28 cellular contexts compared by ENCODE assay signal in genomic region chr9:83554278-83554677, GRCh38. TPM values are rescaled to one million over a fixed set of nuclear protein-coding genes. Genes with fewer than 3 reads are reported as not detected.
DNase-seq lines count a peak whose midpoint lies in the region; ATAC-seq, FAIRE-seq and TF ChIP-seq lines count a peak whose summit lies in the region.
"Had no signal": no experiment of that assay in that cellular context is flagged by ENCODE, and none has a peak within 500 bp of the region (broad histone marks: within the 10 kb centered on the region; RNA-seq: fewer than 3 reads in every experiment).

No MANE protein-coding gene starts in this region.

- H3K4me1 ChIP-seq in heart right ventricle (no peaks in the 10 kb centered on the region), vagina (no peaks in the 10 kb centered on the region), kidney (ENCODE audit: control insufficient read depth in 1 of 2, insufficient read depth in 1 of 2, low read depth in 1 of 2, low read length in 2 of 2) (no peaks in the 10 kb centered on the region)
- H3K4me1 ChIP-seq: A549; BLaER1 treated with 17β-estradiol and CSF1 and Interleukin-3, amounts not matched to agents 10 nM and 100 nM; SJSA1 had no signal

- FAIRE-seq in H54 (lab: Jason Lieb, UNC) (no peak), kidney (lab: Jason Lieb, UNC) (no peak)
- FAIRE-seq: A549 had no signal

- TF ChIP-seq POLR2A in vagina (IDR thresholded peaks at IDR 0.05): no peak
- TF ChIP-seq POLR2A in H54 (IDR thresholded peaks at IDR 0.05; ENCODE audit: low read depth, low read length): no peak

- intact Hi-C loops in heart right ventricle (cut with DNase I): no loop called here
- intact Hi-C loops in posterior vena cava (cut with DNase I): no loop called here
- intact Hi-C loops in vagina (cut with DNase I): no loop called here
- intact Hi-C loops in kidney (cut with DNase I): no loop called here

- no peak overlapping the region for H3K9ac ChIP-seq in kidney (ENCODE audit: low read length in 2 of 2)
- H3K9ac ChIP-seq: BLaER1 treated with 17β-estradiol and CSF1 and Interleukin-3, amounts not matched to agents 10 nM and 100 nM had no signal

- no peaks in the 10 kb centered on the region for H3K36me3 ChIP-seq in heart right ventricle
- H3K36me3 ChIP-seq in vagina: no peaks in the 10 kb centered on the region
- no peaks in the 10 kb centered on the region for H3K36me3 ChIP-seq in kidney (ENCODE audit: control insufficient read depth in 1 of 2, insufficient read depth in 2 of 2, low read length in 2 of 2)
- H3K36me3 ChIP-seq: BLaER1 treated with 17β-estradiol and CSF1 and Interleukin-3, amounts not matched to agents 10 nM and 100 nM; SJSA1 had no signal

- no peak for TF ChIP-seq CTCF in choroid plexus epithelial cell (conservative IDR thresholded peaks at IDR 0.05; ENCODE audit: low read depth, low read length)
- no peak for TF ChIP-seq CTCF in heart right ventricle (IDR thresholded peaks at IDR 0.05)
- no peak for TF ChIP-seq CTCF in vagina (IDR thresholded peaks at IDR 0.05)
- no peak for TF ChIP-seq CTCF in kidney (IDR thresholded peaks at IDR 0.05; ENCODE audit: borderline replicate concordance, extremely low read depth, insufficient read depth)

- H3K27ac ChIP-seq in heart right ventricle: no peak overlapping the region
- H3K27ac ChIP-seq in vagina: no peak overlapping the region
- H3K27ac ChIP-seq in kidney (ENCODE audit: low read depth in 2 of 2, low read length in 2 of 2): no peak overlapping the region
- H3K27ac ChIP-seq: A549; BLaER1 treated with 17β-estradiol and CSF1 and Interleukin-3, amounts not matched to agents 10 nM and 100 nM; SJSA1 had no signal

- H3K4me3 ChIP-seq in choroid plexus epithelial cell (ENCODE audit: low read depth, low read length): no peak overlapping the region
- no peak overlapping the region for H3K4me3 ChIP-seq in heart right ventricle
- H3K4me3 ChIP-seq in skeletal muscle cell (ENCODE audit: low read depth, low read length): no peak overlapping the region
- H3K4me3 ChIP-seq in vagina: no peak overlapping the region
- H3K4me3 ChIP-seq in kidney (ENCODE audit: low read length in 2 of 2): no peak overlapping the region
- H3K4me3 ChIP-seq: A549; BLaER1 treated with 17β-estradiol and CSF1 and Interleukin-3, amounts not matched to agents 10 nM and 100 nM; SJSA1 had no signal

- H3K27me3 ChIP-seq in heart right ventricle (no peaks in the 10 kb centered on the region), vagina (no peaks in the 10 kb centered on the region)
- H3K27me3 ChIP-seq: BLaER1 treated with 17β-estradiol and CSF1 and Interleukin-3, amounts not matched to agents 10 nM and 100 nM; SJSA1 had no signal

- peak in 5 of 8 donors; percentile 12 to 79 (median 74) for ATAC-seq in heart right ventricle
- ATAC-seq: A549, PC-3 had no signal

- WGBS in heart right ventricle, 2 donors: 69 to 72% methylated on average over 3 of the region's 3 CpGs

- DNase-seq in choroid plexus epithelial cell (ENCODE audit: low read depth) (peak; percentile 74), heart right ventricle (peak in 1 of 2 donors; percentile 46), posterior vena cava (ENCODE audit: low spot score) (peak; percentile 85), skeletal muscle cell (ENCODE audit: low read depth) (peak; percentile 40), vagina (ENCODE audit: extremely low spot score in 2 of 2) (no peak), H54 (ENCODE audit: insufficient read length, low spot score) (no peak), kidney (no peak)
- no peak for DNase-seq in activated CD8-positive, alpha-beta memory T cell treated with anti-CD3 and anti-CD28 coated beads for 24 hours
- DNase-seq: AML-193; CD4-positive, alpha-beta T cell; COR-L47; DMS53; GOT3; HCEC 1CT; KBM-7; MV-4-11; NCI-H1105; NCI-H1436 treated with DMSO at 0.1 percent for 48 hours; NCI-H1930; NCI-H2107; NCI-H446; NCI-H524 treated with DMSO at 0.1 percent for 48 hours; NCI-H774; PC-3 had no signal

- peaks cover 0 to 15% (median 7%) of the 10 kb centered on the region in 11 donors for H3K9me3 ChIP-seq in heart right ventricle
- no peaks in the 10 kb centered on the region for H3K9me3 ChIP-seq in vagina
- H3K9me3 ChIP-seq in kidney (ENCODE audit: control insufficient read depth in 1 of 2, low read length in 2 of 2): no peaks in the 10 kb centered on the region
- H3K9me3 ChIP-seq: A549, SJSA1 had no signal

RNA-seq across cellular contexts. Expression of gene FRMD3, which starts 16.1 kb away (rescaled TPM):
- total RNA-seq in heart right ventricle (100 to 1,000 TPM in 6 of 10 donors, 10 to 100 TPM in 4; 60.5 to 145 (median 113) TPM), posterior vena cava (1 to 10 TPM; 5.1 TPM), vagina (13.8 TPM), kidney (11.0 TPM)
- polyA plus RNA-seq in heart right ventricle (10 to 100 TPM; 23.1 to 67.5 TPM), kidney (ENCODE audit: insufficient read depth, low read depth, low replicate concordance) (9.9 TPM)
- total RNA-seq: G401 had no signal

Comparison
In these comparisons a context has a peak if more than half of its experiments do, and no peak if none do; other contexts are left out.
1. DNase-seq: peak in choroid plexus epithelial cell (single experiment), posterior vena cava (single experiment) and skeletal muscle cell (single experiment); none in vagina (0 of 2), activated CD8-positive, alpha-beta memory T cell treated with anti-CD3 and anti-CD28 coated beads for 24 hours (single experiment), H54 (single experiment) and kidney (single experiment).